29 cellular contexts compared by ENCODE assay signal in genomic region chr3:160574636-160575035, GRCh38.
"Had no signal": no experiment of that assay in that cellular context is flagged by ENCODE, and none has a peak within 500 bp of the region (broad histone marks: within the 10 kb centered on the region; RNA-seq: fewer than 3 reads in every experiment).

No MANE protein-coding gene starts in this region.

- H3K36me3 Mint-ChIP-seq: stimulated activated effector memory CD8-positive, alpha-beta T cell treated with anti-CD3 and anti-CD28 coated beads, Interleukin-12 subunit alpha, Interleukin-12 subunit beta, amount 100 ng/mL, for 72 hours had no signal

- ATAC-seq: stimulated activated effector memory CD8-positive, alpha-beta T cell treated with anti-CD3 and anti-CD28 coated beads, Interleukin-12 subunit alpha, Interleukin-12 subunit beta, amount 100 ng/mL, for 72 hours; stimulated activated memory B cell treated with anti-CD40 and anti-IgM and Interleukin-4, amounts not matched to agents 10 μg/mL and 1 μg/mL and 100 μg/mL, for 72 hours; stimulated activated naive B cell treated with anti-CD40 and anti-IgM and Interleukin-4, amounts not matched to agents 10 μg/mL and 1 μg/mL and 100 μg/mL, for 72 hours; stimulated activated naive CD8-positive, alpha-beta T cell treated with anti-CD3 and anti-CD28 coated beads, Interleukin-15, amount 100 ng/mL, for 72 hours; stimulated activated naive CD8-positive, alpha-beta T cell treated with anti-CD3 and anti-CD28 coated beads, Interleukin-15, Interleukin-2, amounts not matched to agents 100 U/mL and 50 U/mL, for 24 hours; upper lobe of right lung had no signal

- H3K4me3 ChIP-seq: stomach, suprapubic skin, thoracic aorta, thyroid gland, tibial artery, tibial nerve, transverse colon, upper lobe of left lung, upper lobe of right lung, uterus, vagina had no signal

- H3K9me3 Mint-ChIP-seq: stimulated activated effector memory CD8-positive, alpha-beta T cell treated with anti-CD3 and anti-CD28 coated beads, Interleukin-12 subunit alpha, Interleukin-12 subunit beta, amount 100 ng/mL, for 72 hours; stimulated activated naive CD8-positive, alpha-beta T cell treated with anti-CD3 and anti-CD28 coated beads, Interleukin-15, amount 100 ng/mL, for 72 hours; type B pancreatic cell had no signal

- H3K4me1 ChIP-seq: suprapubic skin, testis, thyroid gland, tibial nerve, transverse colon, upper lobe of right lung, uterus, vagina had no signal

- H3K27ac Mint-ChIP-seq: stimulated activated effector memory CD8-positive, alpha-beta T cell treated with anti-CD3 and anti-CD28 coated beads, Interleukin-12 subunit alpha, Interleukin-12 subunit beta, amount 100 ng/mL, for 72 hours; stimulated activated memory B cell treated with anti-CD40 and anti-IgM and Interleukin-4, amounts not matched to agents 10 μg/mL and 1 μg/mL and 100 μg/mL, for 72 hours; stimulated activated naive B cell treated with anti-CD40 and anti-IgM and Interleukin-4, amounts not matched to agents 10 μg/mL and 1 μg/mL and 100 μg/mL, for 72 hours; stimulated activated naive CD8-positive, alpha-beta T cell treated with anti-CD3 and anti-CD28 coated beads, Interleukin-15, amount 100 ng/mL, for 72 hours; stimulated activated naive CD8-positive, alpha-beta T cell treated with anti-CD3 and anti-CD28 coated beads, Interleukin-15, Interleukin-2, amounts not matched to agents 100 ng/mL and 50 ng/mL, for 24 hours; type B pancreatic cell had no signal

- H3K27me3 ChIP-seq: stomach, suprapubic skin, testis, thyroid gland, tibial artery, tibial nerve, transverse colon, upper lobe of left lung, upper lobe of right lung, uterus, vagina had no signal

- H3K27me3 Mint-ChIP-seq: stimulated activated naive B cell treated with anti-CD40 and anti-IgM and Interleukin-4, amounts not matched to agents 10 μg/mL and 1 μg/mL and 100 μg/mL, for 72 hours; type B pancreatic cell had no signal

- H3K9me3 ChIP-seq: stomach, suprapubic skin, testis, thoracic aorta, thyroid gland, tibial artery, transverse colon, upper lobe of left lung, upper lobe of right lung, uterus, vagina had no signal

- DNase-seq: stimulated activated CD4-positive, alpha-beta T cell treated with anti-CD3 and anti-CD28 coated beads, Interleukin-2, amount 100 ng/mL, for 48 hours; stimulated activated CD4-positive, alpha-beta T cell treated with anti-CD3 and anti-CD28 coated beads, Interleukin-4, amount 100 ng/mL, for 1 hour; stimulated activated CD4-positive, alpha-beta T cell treated with anti-CD3 and anti-CD28 coated beads, Interleukin-4, amount 100 ng/mL, for 24 hours; stimulated activated CD4-positive, alpha-beta T cell treated with anti-CD3 and anti-CD28 coated beads, Interleukin-4, amount 100 ng/mL, for 4 hours; stimulated activated CD8-positive, alpha-beta memory T cell treated with anti-CD3 and anti-CD28 coated beads, Interleukin-4, amount 100 ng/mL, for 48 hours; stimulated activated naive B cell treated with anti-CD40 and anti-IgM and Interleukin-4, amounts not matched to agents 10 μg/mL and 1 μg/mL and 100 μg/mL, for 72 hours; stimulated activated naive CD4-positive, alpha-beta T cell; stimulated activated naive CD4-positive, alpha-beta T cell treated with Interleukin-2 at 50 U/mL for 16 hours; stimulated activated naive CD8-positive, alpha-beta T cell treated with anti-CD3 and anti-CD28 coated beads, Interleukin-15, amount 100 ng/mL, for 72 hours; stimulated activated naive CD8-positive, alpha-beta T cell treated with anti-CD3 and anti-CD28 coated beads, Interleukin-15, Interleukin-2, amounts not matched to agents 100 U/mL and 50 U/mL, for 24 hours; stomach; substantia nigra; testis; thyroid gland; tibial artery; transverse colon; trophoblast cell; uterus had no signal

- H3K27ac ChIP-seq: stomach, suprapubic skin, testis, thoracic aorta, thyroid gland, tibial artery, tibial nerve, transverse colon, upper lobe of left lung, upper lobe of right lung, uterus, vagina had no signal

- H3K4me3 Mint-ChIP-seq: stimulated activated effector memory CD8-positive, alpha-beta T cell treated with anti-CD3 and anti-CD28 coated beads, Interleukin-12 subunit alpha, Interleukin-12 subunit beta, amount 100 ng/mL, for 72 hours; stimulated activated memory B cell treated with anti-CD40 and anti-IgM and Interleukin-4, amounts not matched to agents 10 μg/mL and 1 μg/mL and 100 μg/mL, for 72 hours; stimulated activated naive B cell treated with anti-CD40 and anti-IgM and Interleukin-4, amounts not matched to agents 10 μg/mL and 1 μg/mL and 100 μg/mL, for 72 hours; stimulated activated naive CD8-positive, alpha-beta T cell treated with anti-CD3 and anti-CD28 coated beads, Interleukin-15, amount 100 ng/mL, for 72 hours; stimulated activated naive CD8-positive, alpha-beta T cell treated with anti-CD3 and anti-CD28 coated beads, Interleukin-15, Interleukin-2, amounts not matched to agents 100 ng/mL and 50 ng/mL, for 24 hours; type B pancreatic cell had no signal

- FAIRE-seq: urothelium cell line had no signal

- H3K4me1 Mint-ChIP-seq: stimulated activated effector memory CD8-positive, alpha-beta T cell treated with anti-CD3 and anti-CD28 coated beads, Interleukin-12 subunit alpha, Interleukin-12 subunit beta, amount 100 ng/mL, for 72 hours; stimulated activated memory B cell treated with anti-CD40 and anti-IgM and Interleukin-4, amounts not matched to agents 10 μg/mL and 1 μg/mL and 100 μg/mL, for 72 hours; stimulated activated naive B cell treated with anti-CD40 and anti-IgM and Interleukin-4, amounts not matched to agents 10 μg/mL and 1 μg/mL and 100 μg/mL, for 72 hours; stimulated activated naive CD8-positive, alpha-beta T cell treated with anti-CD3 and anti-CD28 coated beads, Interleukin-15, amount 100 ng/mL, for 72 hours had no signal

- H3K36me3 ChIP-seq: stomach, suprapubic skin, thoracic aorta, thyroid gland, tibial artery, tibial nerve, transverse colon, upper lobe of left lung, upper lobe of right lung, uterus, vagina had no signal
